In the genomic region with DNA sequence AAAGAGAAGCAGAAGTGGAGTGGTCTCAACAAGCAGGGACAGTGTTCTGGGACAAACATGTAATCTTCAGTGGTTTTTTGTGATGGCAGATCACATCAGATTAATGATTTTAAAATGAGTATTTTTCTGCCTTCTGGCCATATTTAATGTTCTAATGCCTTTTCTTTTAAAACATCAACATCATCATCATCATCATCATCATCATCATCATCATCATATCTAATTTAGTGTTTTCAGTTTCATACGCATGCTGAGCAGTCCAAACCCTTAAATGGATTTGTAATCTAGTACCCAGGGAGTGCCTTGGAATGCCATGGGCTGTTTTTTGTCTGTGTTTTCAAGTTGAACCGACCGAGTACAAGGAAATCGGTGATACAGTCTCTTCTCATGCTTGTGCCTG, we compare ENCODE assay signal across 22 cellular contexts.
DNase-seq lines count a peak whose midpoint lies in the region; TF ChIP-seq lines count a peak whose summit lies in the region.
"Had no signal": no experiment of that assay in that cellular context is flagged by ENCODE, and none has a peak within 500 bp of the region (broad histone marks: within the 10 kb centered on the region; RNA-seq: fewer than 3 reads in every experiment).

No MANE protein-coding gene starts in this region.

- no peaks in the 10 kb centered on the region for H3F3A ChIP-seq in neural cell (ENCODE audit: insufficient read depth, low read length, poor library complexity, severe bottlenecking)

- DNase-seq in caudate nucleus (lab: John Stamatoyannopoulos, UW) (no peak), SHP77 treated with DMSO at 0.1 percent for 48 hours (lab: John Stamatoyannopoulos, UW) (no peak), NCI-H128 (lab: John Stamatoyannopoulos, UW; ENCODE audit: unreplicated experiment) (no peak)
- DNase-seq: 8988T; ACHN; BE2C; C1 segment of cervical spinal cord; CD4-positive, alpha-beta memory T cell; CD4-positive, CD25-positive, alpha-beta regulatory T cell; CD8-positive, alpha-beta memory T cell; COR-L47; DMS 273 treated with DMSO at 0.1 percent for 48 hours; DMS153; DMS53; DMS79; DND-41; EL; GDM1 had no signal

- no peak overlapping the region for H3K4me2 ChIP-seq in neural cell (ENCODE audit: low read length)
- H3K4me2 ChIP-seq: BLaER1 had no signal

- CTCF ChIA-PET in HEK293 (lab: Yijun Ruan, JAX): interaction anchor here (0.6 kb wide), 1 partner anchor 250 kb away, joined by 3 read pairs; no protein-coding TSS in a partner anchor

- no peaks in the 10 kb centered on the region for H3K79me2 ChIP-seq in neural cell (replicated peaks; ENCODE audit: insufficient read depth, low read length)

- no peak overlapping the region for H2AFZ ChIP-seq in neural cell (ENCODE audit: low read depth, low read length)

- no peak for TF ChIP-seq RAD21 in neural cell (conservative IDR thresholded peaks at IDR 0.05)

- H3K9me2 ChIP-seq in neural cell (ENCODE audit: insufficient read depth, low read length): no peaks in the 10 kb centered on the region

- no peaks in the 10 kb centered on the region for H3K27me3 ChIP-seq in neural cell (ENCODE audit: insufficient read depth, low read depth, low read length)
- H3K27me3 ChIP-seq: BE2C, BLaER1 had no signal

- POLR2A ChIA-PET in HEK293 (lab: Yijun Ruan, JAX): no interaction called here

- no peaks in the 10 kb centered on the region for H3K4me1 ChIP-seq in HEK293 (ENCODE audit: control insufficient read depth, insufficient read depth, low read length)
- H3K4me1 ChIP-seq: BE2C, BLaER1 had no signal

- no peak overlapping the region for H3K9ac ChIP-seq in neural cell (ENCODE audit: low read length)
- H3K9ac ChIP-seq: BLaER1 had no signal

- no peaks in the 10 kb centered on the region for H3K36me3 ChIP-seq in HEK293 (ENCODE audit: control insufficient read depth in 2 of 2, insufficient read depth in 1 of 2, low read length in 2 of 2)
- no peaks in the 10 kb centered on the region for H3K36me3 ChIP-seq in neural cell (ENCODE audit: insufficient read depth, low read length)
- H3K36me3 ChIP-seq: BE2C, BLaER1 had no signal

- H3K4me3 ChIP-seq in HEK293 (ENCODE audit: low read depth, low read length) (no peak overlapping the region), neural cell (ENCODE audit: low read length) (no peak overlapping the region)
- H3K4me3 ChIP-seq: BLaER1, GM12878 had no signal

- no peaks in the 10 kb centered on the region for H4K20me1 ChIP-seq in neural cell (ENCODE audit: insufficient read depth)

- TF ChIP-seq CTCF in HEK293 (tag by site-specific recombination; IDR thresholded peaks at IDR 0.05) (no peak), neural cell (IDR thresholded peaks at IDR 0.05; ENCODE audit: poor library complexity, severe bottlenecking) (no peak)

- no peak for TF ChIP-seq EP300 in neural cell (conservative IDR thresholded peaks at IDR 0.05; ENCODE audit: poor library complexity, severe bottlenecking)

- H3K9me3 ChIP-seq in HEK293 (ENCODE audit: control insufficient read depth, insufficient read depth, low read depth, low read length) (no peaks in the 10 kb centered on the region), neural cell (ENCODE audit: low read length) (no peaks in the 10 kb centered on the region)
- H3K9me3 ChIP-seq: BE2C, BLaER1 had no signal

- H3K27ac ChIP-seq in HEK293 (ENCODE audit: extremely low read depth, low read depth, low read length): no peak overlapping the region
- peak overlapping the region; percentile 84 for H3K27ac ChIP-seq in caudate nucleus (ENCODE audit: low read depth, low read length)
- peak overlapping the region; percentile 68 for H3K27ac ChIP-seq in neural cell (ENCODE audit: low read length)
- H3K27ac ChIP-seq: BLaER1 had no signal

TF ChIP-seq in HEK293, 187 proteins besides CTCF, POLR2A, EP300 and RAD21:
- TF ChIP-seq, protein P1, sequence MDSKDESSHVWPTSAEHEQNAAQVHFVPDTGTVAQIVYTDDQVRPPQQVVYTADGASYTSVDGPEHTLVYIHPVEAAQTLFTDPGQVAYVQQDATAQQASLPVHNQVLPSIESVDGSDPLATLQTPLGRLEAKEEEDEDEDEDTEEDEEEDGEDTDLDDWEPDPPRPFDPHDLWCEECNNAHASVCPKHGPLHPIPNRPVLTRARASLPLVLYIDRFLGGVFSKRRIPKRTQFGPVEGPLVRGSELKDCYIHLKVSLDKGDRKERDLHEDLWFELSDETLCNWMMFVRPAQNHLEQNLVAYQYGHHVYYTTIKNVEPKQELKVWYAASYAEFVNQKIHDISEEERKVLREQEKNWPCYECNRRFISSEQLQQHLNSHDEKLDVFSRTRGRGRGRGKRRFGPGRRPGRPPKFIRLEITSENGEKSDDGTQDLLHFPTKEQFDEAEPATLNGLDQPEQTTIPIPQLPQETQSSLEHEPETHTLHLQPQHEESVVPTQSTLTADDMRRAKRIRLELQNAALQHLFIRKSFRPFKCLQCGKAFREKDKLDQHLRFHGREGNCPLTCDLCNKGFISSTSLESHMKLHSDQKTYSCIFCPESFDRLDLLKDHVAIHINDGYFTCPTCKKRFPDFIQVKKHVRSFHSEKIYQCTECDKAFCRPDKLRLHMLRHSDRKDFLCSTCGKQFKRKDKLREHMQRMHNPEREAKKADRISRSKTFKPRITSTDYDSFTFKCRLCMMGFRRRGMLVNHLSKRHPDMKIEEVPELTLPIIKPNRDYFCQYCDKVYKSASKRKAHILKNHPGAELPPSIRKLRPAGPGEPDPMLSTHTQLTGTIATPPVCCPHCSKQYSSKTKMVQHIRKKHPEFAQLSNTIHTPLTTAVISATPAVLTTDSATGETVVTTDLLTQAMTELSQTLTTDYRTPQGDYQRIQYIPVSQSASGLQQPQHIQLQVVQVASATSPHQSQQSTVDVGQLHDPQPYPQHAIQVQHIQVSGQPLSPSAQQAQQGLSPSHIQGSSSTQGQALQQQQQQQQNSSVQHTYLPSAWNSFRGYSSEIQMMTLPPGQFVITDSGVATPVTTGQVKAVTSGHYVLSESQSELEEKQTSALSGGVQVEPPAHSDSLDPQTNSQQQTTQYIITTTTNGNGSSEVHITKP (tag by site-specific recombination; IDR thresholded peaks at IDR 0.05): no peak
- peak; percentile 92 for TF ChIP-seq ZNF513 (tag by site-specific recombination; IDR thresholded peaks at IDR 0.05)
- TF ChIP-seq ZNF548 (tag by site-specific recombination; IDR thresholded peaks at IDR 0.05): no peak

TF ChIP-seq in neural cell, 6 proteins besides CTCF, POLR2A, EP300 and RAD21:
- TF ChIP-seq MXI1 (conservative IDR thresholded peaks at IDR 0.05; ENCODE audit: poor library complexity, severe bottlenecking) (no peak), EZH2 (IDR thresholded peaks at IDR 0.05; ENCODE audit: borderline replicate concordance, insufficient read depth, low read length, poor library complexity, severe bottlenecking) (no peak)
TF ChIP-seq in neural cell: peak in this region for 0.
